8 cellular contexts compared by ENCODE assay signal in the genomic region with DNA sequence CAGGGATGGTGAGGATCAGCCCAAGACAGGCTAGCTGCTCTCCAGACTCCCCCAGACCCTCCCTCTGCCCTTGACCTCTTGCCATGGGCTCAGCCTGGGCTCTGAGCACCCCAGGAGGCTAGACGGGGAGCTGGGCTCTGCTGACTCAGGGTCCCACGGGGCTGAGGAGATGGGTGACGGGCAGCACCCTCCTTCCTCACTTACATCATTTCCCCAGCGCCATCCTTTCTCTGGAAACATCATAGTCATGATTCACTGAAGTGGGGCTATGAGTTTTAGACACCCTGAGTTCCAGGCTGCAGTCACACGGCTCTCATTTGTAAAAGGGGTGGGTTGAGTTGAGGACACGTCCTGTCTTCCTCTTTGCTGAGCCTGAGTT. TPM values are rescaled to one million over a fixed set of nuclear protein-coding genes. Genes with fewer than 3 reads are reported as not detected.
A peak's percentile ranks its signal among the peaks of the same experiment; 100 is the strongest.
DNase-seq lines count a peak whose midpoint lies in the region; ATAC-seq and TF ChIP-seq lines count a peak whose summit lies in the region.
"Had no signal": no experiment of that assay in that cellular context is flagged by ENCODE, and none has a peak within 500 bp of the region (broad histone marks: within the 10 kb centered on the region; RNA-seq: fewer than 3 reads in every experiment).

No MANE protein-coding gene starts in this region.

- no peaks in the 10 kb centered on the region for H3K4me1 ChIP-seq in body of pancreas

- H3K27me3 Mint-ChIP-seq in chondrocyte (ENCODE audit: low read depth), result peaks cover 9% of the 10 kb centered on the region

- no peaks in the 10 kb centered on the region for H3K36me3 Mint-ChIP-seq in chondrocyte (ENCODE audit: low read depth)

- TF ChIP-seq CTCF in body of pancreas (IDR thresholded peaks at IDR 0.05) (no peak), chondrocyte (IDR thresholded peaks at IDR 0.05) (no peak)

- no peaks in the 10 kb centered on the region for H3K4me1 Mint-ChIP-seq in chondrocyte (ENCODE audit: low read depth)

- ATAC-seq in body of pancreas, result peak; percentile 18
- ATAC-seq: Panc1 had no signal

- DNase-seq in EH (ENCODE audit: low read depth) (peak; percentile 2), M059J (ENCODE audit: low read depth) (peak; percentile 30), body of pancreas (peak in 1 of 4 donors; percentile 58), putamen (ENCODE audit: low spot score) (peak; percentile 21), chondrocyte (ENCODE audit: low spot score) (no peak), UCSD-AML1 (lab: John Stamatoyannopoulos, UW; ENCODE audit: unreplicated experiment) (no peak)
- DNase-seq in stimulated activated naive CD4-positive, alpha-beta T cell treated with Interleukin-2 at 50 U/mL for 16 hours (lab: John Stamatoyannopoulos, UW), result no peak

- H3K27ac Mint-ChIP-seq in chondrocyte (ENCODE audit: unreplicated experiment), result no peak overlapping the region

- no peak overlapping the region for H3K4me3 ChIP-seq in body of pancreas

- no peaks in the 10 kb centered on the region for H3K36me3 ChIP-seq in body of pancreas (replicated peaks in 1 of 2; ENCODE audit: insufficient read depth in 1 of 2, low read depth in 2 of 2)

- intact Hi-C loops in body of pancreas (cut with DNase I), result no loop called here

- TF ChIP-seq POLR2A in body of pancreas (IDR thresholded peaks at IDR 0.05), result no peak

- no peaks in the 10 kb centered on the region for H3K9me3 Mint-ChIP-seq in chondrocyte (ENCODE audit: low read depth)

- no peak overlapping the region for H3K4me3 Mint-ChIP-seq in chondrocyte (ENCODE audit: unreplicated experiment)

- 24 to 36% methylated on average over 5 to 6 of the region's 6 CpGs for WGBS in body of pancreas, 2 donors

- no peaks in the 10 kb centered on the region for H3K27me3 ChIP-seq in body of pancreas

- no peaks in the 10 kb centered on the region for H3K9me3 ChIP-seq in body of pancreas

- peak overlapping the region in 1 of 4 donors; percentile 76 for H3K27ac ChIP-seq in body of pancreas

RNA-seq across cellular contexts. Expression of gene ITGAX, which starts 3.0 kb away (rescaled TPM):
- total RNA-seq in M059J (2014; rRNA removed; shearing (Covaris generic)), result 1.1 and 2.8 TPM in 2 replicates
- total RNA-seq in body of pancreas (1 to 10 TPM; 3.0 to 8.6 TPM), chondrocyte (not detected in 3 replicates)

RNA-seq across cellular contexts. Expression of gene ITGAD, which starts 41.2 kb away (rescaled TPM):
- 0.05 TPM in 1 of 2 replicates, not detected in the other for total RNA-seq in M059J (2014; rRNA removed; shearing (Covaris generic))
- total RNA-seq in body of pancreas (not detected), chondrocyte (not detected in 3 replicates)

Comparison
In these comparisons a context has a peak if more than half of its experiments do, and no peak if none do; other contexts are left out.
1. DNase-seq: peak in EH (single experiment), M059J (single experiment) and putamen (single experiment); none in chondrocyte (single experiment), stimulated activated naive CD4-positive, alpha-beta T cell treated with Interleukin-2 at 50 U/mL for 16 hours (single experiment) and UCSD-AML1 (single experiment).